In the genomic region with DNA sequence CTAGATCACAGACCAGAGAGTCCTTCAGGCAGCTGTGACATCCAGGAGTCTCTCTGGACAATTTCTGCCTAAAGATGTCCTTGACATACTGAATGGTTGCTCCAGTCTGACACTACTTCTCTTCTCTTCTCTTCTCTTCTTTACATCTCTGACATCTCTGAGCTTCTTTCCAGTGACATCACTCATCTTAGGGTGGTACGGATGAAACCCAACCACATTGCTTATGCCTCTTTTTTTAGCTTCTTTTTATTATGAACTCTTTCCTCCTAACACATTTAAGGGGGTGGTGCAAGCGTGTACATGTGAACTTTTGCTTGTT, we compare ENCODE assay signal across 9 cellular contexts. TPM values are rescaled to one million over a fixed set of nuclear protein-coding genes. Genes with fewer than 3 reads are reported as not detected.
DNase-seq lines count a peak whose midpoint lies in the region; ATAC-seq, FAIRE-seq and TF ChIP-seq lines count a peak whose summit lies in the region.
"Had no signal": no experiment of that assay in that cellular context is flagged by ENCODE, and none has a peak within 500 bp of the region (broad histone marks: within the 10 kb centered on the region; RNA-seq: fewer than 3 reads in every experiment).

No MANE protein-coding gene starts in this region.

- dilution Hi-C loops in keratinocyte (cut with MboI; ENCODE audit: extremely low pct_ligation_motif_present, low sequenced_read_pairs): no loop called here

- no peak for TF ChIP-seq CTCF in GM13976 (IDR thresholded peaks at IDR 0.05; ENCODE audit: borderline replicate concordance, control extremely low read depth, extremely low read depth, insufficient read depth, missing control alignments)
- no peak for TF ChIP-seq CTCF in keratinocyte (optimal IDR thresholded peaks at IDR 0.05 in 1 of 3, IDR thresholded peaks at IDR 0.05 in 1 of 3, conservative IDR thresholded peaks at IDR 0.05 in 1 of 3; ENCODE audit: extremely low read depth in 1 of 3, insufficient read depth in 2 of 3, low read length in 3 of 3)
- TF ChIP-seq CTCF in RWPE1 (conservative IDR thresholded peaks at IDR 0.05; ENCODE audit: low read depth): no peak

- DNase-seq in GM13976 (ENCODE audit: low spot score) (peak; percentile 48), keratinocyte (ENCODE audit: low read depth, low spot score) (no peak), RWPE1 (ENCODE audit: low spot score) (no peak), NCI-H1930 (lab: John Stamatoyannopoulos, UW) (no peak), NCI-H345 (lab: John Stamatoyannopoulos, UW) (no peak), NCI-H226 (no peak)

- no peak overlapping the region for H2AFZ ChIP-seq in keratinocyte (ENCODE audit: control insufficient read depth, low read length)

- H3K4me3 ChIP-seq in keratinocyte (ENCODE audit: control insufficient read depth in 2 of 3, extremely low read depth in 1 of 3, insufficient read depth in 2 of 3, low read depth in 1 of 3, low read length in 3 of 3): peak overlapping the region in 1 of 3 experiments; percentile 55

- in situ Hi-C loops in GM13976 (cut with MboI; ENCODE audit: low sequenced_read_pairs, unreplicated experiment): no loop called here

- no peak overlapping the region for H3K27ac Mint-ChIP-seq in IgD-negative memory B cell

- CTCF ChIA-PET in RWPE1 (lab: Yijun Ruan, JAX): interaction anchor here (0.6 to 2.2 kb wide), 2 partner anchors 23 to 249 kb away, joined by 3 to 5 read pairs; no protein-coding TSS in a partner anchor

- H3K36me3 ChIP-seq in keratinocyte (ENCODE audit: control insufficient read depth in 2 of 2, extremely low read depth in 1 of 2, insufficient read depth in 2 of 2, low read length in 2 of 2): no peaks in the 10 kb centered on the region

- FAIRE-seq in keratinocyte (lab: Jason Lieb, UNC): no peak

- H3K27ac ChIP-seq in keratinocyte (ENCODE audit: control insufficient read depth, insufficient read depth, low read length): no peak overlapping the region
- H3K27ac ChIP-seq in RWPE1: no peak overlapping the region

- POLR2A ChIA-PET in RWPE1 (lab: Yijun Ruan, JAX; ENCODE audit: low non-redundant PET): no interaction called here

- peak; percentile 3 for ATAC-seq in GM21526 (IDR thresholded peaks at IDR 0.05; ENCODE audit: low FRiP score, unreplicated experiment)

- peaks cover 21% of the 10 kb centered on the region for H3K4me1 ChIP-seq in keratinocyte (ENCODE audit: control insufficient read depth, extremely low read depth, insufficient read depth, low read length)

- peak overlapping the region in 3 of 4 donors; percentile 9 to 88 (median 23) for H3K4me3 Mint-ChIP-seq in IgD-negative memory B cell
- H3K4me3 Mint-ChIP-seq: nephron had no signal

- H4K20me1 ChIP-seq in keratinocyte (ENCODE audit: control insufficient read depth, extremely low read depth, insufficient read depth, low read length): no peaks in the 10 kb centered on the region

- H3K9me1 ChIP-seq in keratinocyte (ENCODE audit: control insufficient read depth, extremely low read depth, insufficient read depth, low read length): no peaks in the 10 kb centered on the region

- no peak overlapping the region for H3K9ac ChIP-seq in keratinocyte (ENCODE audit: control insufficient read depth, extremely low read depth, insufficient read depth, low read length)

- peaks cover 4% of the 10 kb centered on the region for H3K27me3 Mint-ChIP-seq in IgD-negative memory B cell

- H3K36me3 Mint-ChIP-seq in IgD-negative memory B cell: no peaks in the 10 kb centered on the region

- peaks cover 22 to 33% (median 22%) of the 10 kb centered on the region in 3 donors for H3K4me1 Mint-ChIP-seq in IgD-negative memory B cell

- no peaks in the 10 kb centered on the region for H3K9me3 ChIP-seq in keratinocyte (ENCODE audit: control insufficient read depth, low read depth, low read length)

- no peaks in the 10 kb centered on the region for H3K27me3 ChIP-seq in keratinocyte (ENCODE audit: control insufficient read depth, extremely low read depth, insufficient read depth, low read length)

- no peaks in the 10 kb centered on the region for H3K79me2 ChIP-seq in keratinocyte (ENCODE audit: control insufficient read depth, insufficient read depth, low read length)

- H3K4me2 ChIP-seq in keratinocyte (ENCODE audit: control insufficient read depth, extremely low read depth, insufficient read depth, low read depth, low read length): peak overlapping the region; percentile 78

- H3K9me3 Mint-ChIP-seq in IgD-negative memory B cell: peaks cover 4 to 5% (median 4%) of the 10 kb centered on the region in 3 donors

RNA-seq across cellular contexts. Expression of a gene that starts 39.4 kb away (rescaled TPM):
- polyA plus RNA-seq in IgD-negative memory B cell (105 TPM), keratinocyte (16.4 to 23.8 TPM (median 22.9 TPM) in 3 replicates)
- polyA plus RNA-seq in keratinocyte (2011; ENCODE audit: low read depth): 10.0 TPM
- 16.2 and 20.0 TPM in 2 replicates for polyA plus RNA-seq in keratinocyte (2011; cell fraction: cytosol; rRNA removed)
- polyA plus RNA-seq in keratinocyte (2011; cell fraction: nucleus; rRNA removed): 23.0 and 30.2 TPM in 2 replicates
- polyA plus RNA-seq in keratinocyte (2012; ENCODE audit: low replicate concordance): 15.5 and 17.2 TPM in 2 replicates
- polyA minus RNA-seq in keratinocyte: 21.3 to 26.9 TPM (median 25.7 TPM) in 3 replicates
- polyA minus RNA-seq in keratinocyte (2011; cell fraction: cytosol; rRNA and poly(A)+ RNA removed): 16.5 TPM
- polyA minus RNA-seq in keratinocyte (2011; cell fraction: nucleus; rRNA and poly(A)+ RNA removed): 13.1 and 17.1 TPM in 2 replicates
